In genomic region chr10:70331486-70332268, GRCh38 we compare ENCODE assay signal across 8 cellular contexts. TPM values are rescaled to one million over a fixed set of nuclear protein-coding genes. Genes with fewer than 3 reads are reported as not detected.
A peak's percentile ranks its signal among the peaks of the same experiment; 100 is the strongest.
DNase-seq lines count a peak whose midpoint lies in the region; ATAC-seq and TF ChIP-seq lines count a peak whose summit lies in the region.

No MANE protein-coding gene starts in this region.

- no peak overlapping the region for H3K27ac ChIP-seq in CD8-positive, alpha-beta T cell (ENCODE audit: low read depth, low read length)
- H3K27ac ChIP-seq in IMR-90 (ENCODE audit: insufficient read depth, low read length) (no peak overlapping the region), dorsolateral prefrontal cortex (peak overlapping the region in 3 of 59 donors; percentile 4 to 38 (median 17))

- no peak for TF ChIP-seq CTCF in CD8-positive, alpha-beta T cell (IDR thresholded peaks at IDR 0.05)
- TF ChIP-seq CTCF in IMR-90 (conservative IDR thresholded peaks at IDR 0.05; ENCODE audit: low read depth, low read length), result peak; percentile 42
- peak in 47 of 56 donors; percentile 14 to 63 (median 39) for TF ChIP-seq CTCF in dorsolateral prefrontal cortex (IDR thresholded peaks at IDR 0.05 in 54 of 56, conservative IDR thresholded peaks at IDR 0.05 in 2 of 56; ENCODE audit: low read depth in 1 of 56, partially characterized antibody in 56 of 56)

- H3K14ac ChIP-seq in IMR-90 (replicated peaks; ENCODE audit: low read depth, low read length), result peak overlapping the region; percentile 38; the same call in 1 of the 2 replicates

- peak overlapping the region; percentile 13; the same call in 1 of the 2 replicates for H2BK120ac ChIP-seq in IMR-90 (ENCODE audit: low read depth, low read length)

- no peak overlapping the region for H3K23ac ChIP-seq in IMR-90 (ENCODE audit: low read depth, low read length)

- no peak overlapping the region for H2BK5ac ChIP-seq in IMR-90 (ENCODE audit: low read depth, low read length, poor library complexity, severe bottlenecking)

- H3K36me3 ChIP-seq in CD8-positive, alpha-beta T cell (ENCODE audit: insufficient read depth, low read length), result no peaks in the 10 kb centered on the region
- H3K36me3 ChIP-seq in IMR-90 (ENCODE audit: control insufficient read depth, insufficient read depth, low read length), result no peaks in the 10 kb centered on the region

- ATAC-seq in CD8-positive, alpha-beta T cell, result peak; percentile 49
- ATAC-seq in GM19351 (IDR thresholded peaks at IDR 0.05; ENCODE audit: unreplicated experiment) (peak; percentile 72), IMR-90 (ENCODE audit: low read depth) (peak; percentile 81)

- H2AFZ ChIP-seq in IMR-90 (replicated peaks; ENCODE audit: low read length, poor library complexity), result peak overlapping the region; percentile 51

- in situ Hi-C loops in IMR-90 (cut with MboI; ENCODE audit: low sequenced_read_pairs), result no loop called here

- peak overlapping the region; percentile 19 for H4K91ac ChIP-seq in IMR-90 (ENCODE audit: insufficient read depth, low read depth, low read length)

- no peaks in the 10 kb centered on the region; a peak in 1 of 4 replicates for H3K79me1 ChIP-seq in IMR-90 (ENCODE audit: low read depth in 1 of 2, low read length in 2 of 2)

- peak overlapping the region; percentile 45; the same call in 1 of the 2 replicates for H3K4me2 ChIP-seq in IMR-90 (ENCODE audit: low read depth, low read length)

- 0 out of 2 replicates have a peak overlapping the region, but pooled peaks have one; percentile 13 for H2BK20ac ChIP-seq in IMR-90 (ENCODE audit: low read depth, low read length)

- H2AK9ac ChIP-seq in IMR-90 (replicated peaks; ENCODE audit: low read depth, low read length, poor library complexity), result no peak overlapping the region

- WGBS in IMR-90 (ENCODE audit: extremely low coverage in 2 of 2, insufficient read length in 1 of 2), 2 experiments, result 75% methylated on average over 2 of the region's 10 CpGs; no CpG with 5 or more reads in 1 of the 2 experiments

- no peak overlapping the region for H3K56ac ChIP-seq in IMR-90 (ENCODE audit: extremely low read depth, insufficient read depth, low read length)

- no peak overlapping the region for H3K27ac Mint-ChIP-seq in CD8-positive, alpha-beta T cell
- no peak overlapping the region for H3K27ac Mint-ChIP-seq in activated naive CD4-positive, alpha-beta T cell treated with anti-CD3 and anti-CD28 coated beads, Interleukin-2, amount 10 ng/mL, durations not matched to agents 7 days and 5 days

- peaks cover 2% of the 10 kb centered on the region for H3K9me3 Mint-ChIP-seq in CD8-positive, alpha-beta T cell
- H3K9me3 Mint-ChIP-seq in activated naive CD4-positive, alpha-beta T cell treated with anti-CD3 and anti-CD28 coated beads, Interleukin-2, amount 10 ng/mL, durations not matched to agents 7 days and 5 days, result peaks cover 14% of the 10 kb centered on the region

- intact Hi-C loops in CD8-positive, alpha-beta T cell (cut with DNase I, micrococcal nuclease), result no loop called here
- intact Hi-C loops in IMR-90 (cut with micrococcal nuclease) (loop anchor here (1.0 kb wide), 1 partner anchor 110 kb away; no protein-coding TSS in a partner anchor), dorsolateral prefrontal cortex (cut with DNase I) (no loop called here)

- H3K36me3 Mint-ChIP-seq in CD8-positive, alpha-beta T cell, result no peaks in the 10 kb centered on the region
- peaks cover 15% of the 10 kb centered on the region for H3K36me3 Mint-ChIP-seq in activated naive CD4-positive, alpha-beta T cell treated with anti-CD3 and anti-CD28 coated beads, Interleukin-2, amount 10 ng/mL, durations not matched to agents 7 days and 5 days

- no peak overlapping the region for H3K4me3 ChIP-seq in CD8-positive, alpha-beta T cell (ENCODE audit: low read depth, low read length)
- no peak overlapping the region for H3K4me3 ChIP-seq in IMR-90 (ENCODE audit: insufficient read depth, low read depth, low read length)
- no peak overlapping the region for H3K4me3 ChIP-seq in dorsolateral prefrontal cortex

- TF ChIP-seq POLR2A in IMR-90 (IDR thresholded peaks at IDR 0.05; ENCODE audit: low read depth, low read length), result no peak

- peak overlapping the region; percentile 20 to 74; a peak in 2 of 4 replicates for H4K8ac ChIP-seq in IMR-90 (ENCODE audit: low read depth in 2 of 2, low read length in 2 of 2)

- H3K27me3 Mint-ChIP-seq in CD8-positive, alpha-beta T cell (ENCODE audit: low read depth), result no peaks in the 10 kb centered on the region
- no peaks in the 10 kb centered on the region for H3K27me3 Mint-ChIP-seq in activated naive CD4-positive, alpha-beta T cell treated with anti-CD3 and anti-CD28 coated beads, Interleukin-2, amount 10 ng/mL, durations not matched to agents 7 days and 5 days

- CTCF ChIA-PET in CD8-positive, alpha-beta T cell (lab: Charles Lee), result no interaction called here
- CTCF ChIA-PET in IMR-90 (lab: Yijun Ruan, JAX), result interaction anchor here (0.8 to 1.1 kb wide), 2 partner anchors 18 to 56 kb away, joined by 3 to 5 read pairs; no protein-coding TSS in a partner anchor
- CTCF ChIA-PET in activated naive CD4-positive, alpha-beta T cell treated with anti-CD3 and anti-CD28 coated beads, Interleukin-2, amount 10 ng/mL, durations not matched to agents 7 days and 5 days (lab: Charles Lee), result interaction anchor here (1.3 to 1.6 kb wide), 2 partner anchors 33 to 110 kb away, joined by 4 to 6 read pairs; no protein-coding TSS in a partner anchor

- peak overlapping the region; percentile 9; the same call in 1 of the 2 replicates for H4K5ac ChIP-seq in IMR-90 (ENCODE audit: low read depth, low read length)

- H3K9ac ChIP-seq in IMR-90 (ENCODE audit: low read depth, low read length), result no peak overlapping the region

- peaks cover 23% of the 10 kb centered on the region for H3K4me1 Mint-ChIP-seq in CD8-positive, alpha-beta T cell (ENCODE audit: low read depth)
- peaks cover 16% of the 10 kb centered on the region for H3K4me1 Mint-ChIP-seq in activated naive CD4-positive, alpha-beta T cell treated with anti-CD3 and anti-CD28 coated beads, Interleukin-2, amount 10 ng/mL, durations not matched to agents 7 days and 5 days

- H3K9me1 ChIP-seq in IMR-90 (ENCODE audit: insufficient read depth, low read length), result peaks cover 7% of the 10 kb centered on the region

- H3K4ac ChIP-seq in IMR-90 (ENCODE audit: low read depth, low read length), result peak overlapping the region; percentile 22

- H3K18ac ChIP-seq in IMR-90 (ENCODE audit: low read depth, low read length), result no peak overlapping the region

- dilution Hi-C loops in IMR-90 (cut with HindIII; ENCODE audit: low sequenced_read_pairs, unreplicated experiment), result no loop called here

- H3K9me3 ChIP-seq in CD8-positive, alpha-beta T cell (ENCODE audit: low read length), result no peaks in the 10 kb centered on the region
- no peaks in the 10 kb centered on the region; the same call in 1 of the 2 replicates for H3K9me3 ChIP-seq in IMR-90 (ENCODE audit: control insufficient read depth, insufficient read depth, low read length)

- peaks cover 11% of the 10 kb centered on the region; the same call in 1 of the 2 replicates for H4K20me1 ChIP-seq in IMR-90 (ENCODE audit: insufficient read depth, low read length)

- POLR2A ChIA-PET in CD8-positive, alpha-beta T cell (lab: Charles Lee), result interaction anchor here (1.0 kb wide), 1 partner anchor 8 kb away, joined by 3 read pairs; no protein-coding TSS in a partner anchor
- POLR2A ChIA-PET in IMR-90 (lab: Charles Lee; ENCODE audit: unreplicated experiment), result no interaction called here

- H3K4me3 Mint-ChIP-seq in CD8-positive, alpha-beta T cell, result no peak overlapping the region
- H3K4me3 Mint-ChIP-seq in activated naive CD4-positive, alpha-beta T cell treated with anti-CD3 and anti-CD28 coated beads, Interleukin-2, amount 10 ng/mL, durations not matched to agents 7 days and 5 days, result no peak overlapping the region

- BruUV-seq in IMR-90 (replicated peaks; lab: Mats Ljungman, UMichigan), result no TSS peak

- H3K4me1 ChIP-seq in CD8-positive, alpha-beta T cell (ENCODE audit: insufficient read depth, low read length), result peaks cover 12% of the 10 kb centered on the region
- peaks cover 9% of the 10 kb centered on the region for H3K4me1 ChIP-seq in IMR-90 (ENCODE audit: control insufficient read depth, insufficient read depth, low read length)

- no peak overlapping the region for H2BK15ac ChIP-seq in IMR-90 (ENCODE audit: low read depth, low read length)

- peak; percentile 42; the same call in 1 of the 2 replicates for TF ChIP-seq RAD21 in IMR-90 (IDR thresholded peaks at IDR 0.05; ENCODE audit: low read length)

- no peaks in the 10 kb centered on the region for H3K27me3 ChIP-seq in CD8-positive, alpha-beta T cell (ENCODE audit: insufficient read depth, low read length)
- H3K27me3 ChIP-seq in IMR-90 (ENCODE audit: control insufficient read depth, insufficient read depth, low read length) (no peaks in the 10 kb centered on the region), dorsolateral prefrontal cortex (no peaks in the 10 kb centered on the region)

- H2AK5ac ChIP-seq in IMR-90 (ENCODE audit: low read depth, low read length), result peak overlapping the region; percentile 49; the same call in 1 of the 2 replicates

- no peak for DNase-seq in CD8-positive, alpha-beta T cell
- peak; percentile 93 for DNase-seq in IMR-90
- DNase-seq in RPMI7951 (ENCODE audit: low read depth), result peak; percentile 97
- DNase-seq in dorsolateral prefrontal cortex, result peak in 4 of 10 donors; percentile 19 to 53 (median 44)
- DNase-seq in medulla oblongata (ENCODE audit: extremely low spot score), result peak; percentile 89
- no peak for DNase-seq in activated T-cell treated with anti-CD3 and anti-CD28 coated beads, Interleukin-2, amount 50 U/mL, for 48 hours
- DNase-seq in activated naive CD4-positive, alpha-beta T cell treated with anti-CD3 and anti-CD28 coated beads, Interleukin-2, amount 10 ng/mL, durations not matched to agents 7 days and 5 days, result no peak

TF ChIP-seq in IMR-90, 13 proteins besides CTCF, POLR2A, EP300 and RAD21 (continues in another document):
- TF ChIP-seq CHD1 (IDR thresholded peaks at IDR 0.05; ENCODE audit: low read depth, low read length) (no peak), RCOR1 (IDR thresholded peaks at IDR 0.05; ENCODE audit: insufficient replicate concordance, low read length) (no peak), CEBPB (IDR thresholded peaks at IDR 0.05; ENCODE audit: low read depth, low read length) (no peak)

RNA-seq across cellular contexts. Expression of gene NPFFR1, which starts 47.9 kb away (rescaled TPM):
- not detected for total RNA-seq in CD8-positive, alpha-beta T cell
- total RNA-seq in IMR-90 (2012; rRNA removed) (not detected in 2 replicates), dorsolateral prefrontal cortex (1 to 10 TPM in 114 of 120 experiments, under 1 TPM in 6; 0.64 to 5.9 (median 2.1) TPM)
- polyA plus RNA-seq in IMR-90 (2012; rRNA removed), result not detected in 2 replicates
- polyA plus RNA-seq in IMR-90 (2012; cell fraction: cytosol; rRNA removed), result not detected in 2 replicates
- 0.01 TPM in 1 of 2 replicates, not detected in the other for polyA plus RNA-seq in IMR-90 (2012; cell fraction: nucleus; rRNA removed; ENCODE audit: low replicate concordance)
- not detected in 2 replicates for total RNA-seq in RPMI7951 (2014; rRNA removed; shearing (Covaris generic))

RNA-seq across cellular contexts. Expression of gene LRRC20, which starts 50.7 kb away (rescaled TPM):
- 1 to 10 TPM in 1 of 2 experiments, under 1 TPM in 1; 0.81 to 1.1 TPM for total RNA-seq in CD8-positive, alpha-beta T cell
- total RNA-seq in IMR-90 (2012; rRNA removed), result 6.9 and 9.5 TPM in 2 replicates
- 11.5 and 12.4 TPM in 2 replicates for polyA plus RNA-seq in IMR-90 (2012; rRNA removed)
- polyA plus RNA-seq in IMR-90 (2012; cell fraction: cytosol; rRNA removed), result 8.1 and 15.0 TPM in 2 replicates
- polyA plus RNA-seq in IMR-90 (2012; cell fraction: nucleus; rRNA removed; ENCODE audit: low replicate concordance), result 9.0 and 12.6 TPM in 2 replicates
- total RNA-seq in RPMI7951 (2014; rRNA removed; shearing (Covaris generic)), result 4.5 and 5.6 TPM in 2 replicates
- 10 to 100 TPM; 17.5 to 59.6 (median 37.2) TPM for total RNA-seq in dorsolateral prefrontal cortex

Comparison
In these comparisons a context has a peak if more than half of its experiments do, and no peak if none do; other contexts are left out.
1. DNase-seq: peak in IMR-90 (single experiment), RPMI7951 (single experiment) and medulla oblongata (single experiment); none in CD8-positive, alpha-beta T cell (0 of 7), activated T-cell treated with anti-CD3 and anti-CD28 coated beads, Interleukin-2, amount 50 U/mL, for 48 hours (0 of 2) and activated naive CD4-positive, alpha-beta T cell treated with anti-CD3 and anti-CD28 coated beads, Interleukin-2, amount 10 ng/mL, durations not matched to agents 7 days and 5 days (single experiment).
2. Peak in every context shown above with its lines, with median percentiles within 50 percentile points of each other: ATAC-seq.